20 cellular contexts compared by ENCODE assay signal in genomic region chrX:134444681-134445080, GRCh38. TPM values are rescaled to one million over a fixed set of nuclear protein-coding genes. Genes with fewer than 3 reads are reported as not detected.
DNase-seq lines count a peak whose midpoint lies in the region; ATAC-seq, FAIRE-seq and TF ChIP-seq lines count a peak whose summit lies in the region.
"Had no signal": no experiment of that assay in that cellular context is flagged by ENCODE, and none has a peak within 500 bp of the region (broad histone marks: within the 10 kb centered on the region; RNA-seq: fewer than 3 reads in every experiment).

No MANE protein-coding gene starts in this region.

- SMC1A ChIA-PET in GM12878 (lab: Charles Lee; ENCODE audit: uncharacterized antibody, unreplicated experiment): interaction anchor here (1.0 kb wide), 1 partner anchor 13 kb away, joined by 5 read pairs; no protein-coding TSS in a partner anchor

- TF ChIP-seq RAD21 in GM12878 (IDR thresholded peaks at IDR 0.05; ENCODE audit: insufficient read depth, low read depth, low read length): no peak

- TF ChIP-seq CTCF in GM13976 (IDR thresholded peaks at IDR 0.05; ENCODE audit: borderline replicate concordance, control extremely low read depth, extremely low read depth, insufficient read depth, missing control alignments) (no peak), GM12878 (IDR thresholded peaks at IDR 0.05 in 2 of 3, conservative IDR thresholded peaks at IDR 0.05 in 1 of 3; ENCODE audit: control insufficient read depth in 2 of 3, extremely low read depth in 1 of 3, insufficient read depth in 1 of 3, low read depth in 3 of 3, low read length in 3 of 3) (no peak)

- no TSS peak for BruUV-seq in GM12878 (replicated peaks; lab: Mats Ljungman, UMichigan)

- POLR2A ChIA-PET in GM12878 (lab: Charles Lee): no interaction called here

- DNase-seq in Caki2 (ENCODE audit: low read depth) (peak; percentile 32), GM13976 (ENCODE audit: low spot score) (peak; percentile 18), GM12878 (ENCODE audit: low read depth, low spot score) (no peak), NOMO-1 (lab: John Stamatoyannopoulos, UW; ENCODE audit: unreplicated experiment in 2 of 2) (no peak), cerebellar nuclear complex (lab: John Stamatoyannopoulos, UW) (no peak), MG63 (no peak)
- DNase-seq: H7; KBM-7; NCI-H1105; NCI-H146; NCI-H2029; NCI-H226; NCI-H510A treated with DMSO at 0.1 percent for 48 hours; NCI-H774; NK-92 treated with Interleukin-12 subunit alpha and Interleukin-12 subunit beta, amount 100 ng/mL, for 24 hours; OCI-M1 had no signal

- H3K79me2 ChIP-seq in GM12878 (ENCODE audit: control insufficient read depth, insufficient read depth, low read length): no peaks in the 10 kb centered on the region

- no peak for TF ChIP-seq POLR2A in GM12878 (IDR thresholded peaks at IDR 0.05; ENCODE audit: low read depth, low read length)

- H3K9me3 ChIP-seq in GM12878 (replicated peaks; ENCODE audit: control insufficient read depth, insufficient read depth, low read length) (no peaks in the 10 kb centered on the region), MG63 (no peaks in the 10 kb centered on the region)
- H3K9me3 ChIP-seq: A549, SJSA1 had no signal

- intact Hi-C loops in GM12878 (cut with micrococcal nuclease; ENCODE audit: unreplicated experiment): no loop called here

- no peak overlapping the region for H2AFZ ChIP-seq in GM12878 (ENCODE audit: control insufficient read depth, low read depth, low read length)

- no peaks in the 10 kb centered on the region for H4K20me1 ChIP-seq in GM12878 (ENCODE audit: control insufficient read depth, insufficient read depth)

- H3K27me3 ChIP-seq in GM12878 (replicated peaks in 1 of 2; ENCODE audit: control insufficient read depth in 2 of 2, insufficient read depth in 2 of 2, low read length in 1 of 2) (no peaks in the 10 kb centered on the region), MG63 (no peaks in the 10 kb centered on the region)
- H3K27me3 ChIP-seq: SJSA1 had no signal

- in situ Hi-C loops in Caki2 (cut with HindIII; ENCODE audit: low pct_unique_long_range_greater_than_20kb, low sequenced_read_pairs): no loop called here
- in situ Hi-C loops in GM13976 (cut with MboI; ENCODE audit: low sequenced_read_pairs, unreplicated experiment): no loop called here
- in situ Hi-C loops in GM12878 (cut with MboI): no loop called here

- H3K4me1 ChIP-seq in GM12878 (ENCODE audit: control insufficient read depth, insufficient read depth, low read length): no peaks in the 10 kb centered on the region
- H3K4me1 ChIP-seq: A549, SJSA1 had no signal

- CTCF ChIA-PET in GM12878 (lab: Yijun Ruan, JAX): interaction anchor here (1.7 kb wide), 1 partner anchor 15 kb away, joined by 6 read pairs; the partner anchor contains the start of gene HPRT1

- no peak overlapping the region for H3K9ac ChIP-seq in GM12878 (ENCODE audit: control insufficient read depth, insufficient read depth, low read length)

- ATAC-seq in HG02678 (IDR thresholded peaks at IDR 0.05; ENCODE audit: unreplicated experiment) (peak; percentile 38), GM12878 (peak; percentile 76)
- ATAC-seq: A549, Right ventricle myocardium inferior had no signal

- TF ChIP-seq EP300 in GM12878 (IDR thresholded peaks at IDR 0.05; ENCODE audit: borderline replicate concordance in 1 of 2, control insufficient read depth in 1 of 2, low read depth in 2 of 2, low read length in 2 of 2): no peak

- no peak for FAIRE-seq in GM12878 (lab: Jason Lieb, UNC)

- H3K4me3 ChIP-seq in GM12878 (no peak overlapping the region), MG63 (no peak overlapping the region)
- H3K4me3 ChIP-seq: A549, SJSA1 had no signal

- no peaks in the 10 kb centered on the region for H3K36me3 ChIP-seq in GM12878 (ENCODE audit: control insufficient read depth in 2 of 2, insufficient read depth in 2 of 2, low read length in 1 of 2)
- H3K36me3 ChIP-seq in MG63: no peaks in the 10 kb centered on the region
- H3K36me3 ChIP-seq: SJSA1 had no signal

- RAD21 ChIA-PET in GM12878 (lab: Charles Lee; ENCODE audit: unreplicated experiment): interaction anchor here (1.1 kb wide), 1 partner anchor 16 kb away, joined by 3 read pairs; no protein-coding TSS in a partner anchor

- WGBS in GM12878 (ENCODE audit: insufficient coverage, insufficient replicate concordance, low lambda C conversion rate, missing lambda C conversion rate): 11% methylated on average over 3 of the region's 3 CpGs

- H3K27ac ChIP-seq in GM12878 (ENCODE audit: control insufficient read depth, insufficient read depth): no peak overlapping the region
- H3K27ac ChIP-seq: A549, SJSA1 had no signal

- no peak overlapping the region for H3K4me2 ChIP-seq in GM12878 (ENCODE audit: control insufficient read depth, insufficient read depth)
- H3K4me2 ChIP-seq: A549 had no signal

TF ChIP-seq in GM12878, 131 proteins besides CTCF, POLR2A, EP300 and RAD21:
- TF ChIP-seq NR2F1 (conservative IDR thresholded peaks at IDR 0.05): 0 out of 2 replicates have a peak, but pooled peaks have one; percentile 27
- no peak for TF ChIP-seq POU2F2 (IDR thresholded peaks at IDR 0.05; ENCODE audit: borderline replicate concordance, low read depth, low read length)

RNA-seq across cellular contexts. Expression of gene HPRT1, which starts 15.3 kb away (rescaled TPM):
- 49.7 and 62.7 TPM in 2 replicates for total RNA-seq in Caki2 (2014; rRNA removed; shearing (Covaris generic); ENCODE audit: low replicate concordance)
- total RNA-seq in GM12878 (2013; cell fraction: nucleolus; rRNA removed): 7.5 and 9.7 TPM in 2 replicates
- total RNA-seq in GM12878 (2014; rRNA removed): 19.3 and 20.8 TPM in 2 replicates
- 33.3 and 34.8 TPM in 2 replicates for total RNA-seq in GM12878 (2014; rRNA removed; fragmentation: Illumina TruSeq; extraction: Trizol)
- total RNA-seq in GM12878 (2021): 65.4 and 66.3 TPM in 2 replicates
- polyA plus RNA-seq in GM12878 (2011; ENCODE audit: low read depth): 37.3 TPM
- polyA plus RNA-seq in GM12878 (2011; rRNA removed): 80.8 and 96.3 TPM in 2 replicates
- 25.7 and 28.1 TPM in 2 replicates for polyA plus RNA-seq in GM12878 (2011; cell fraction: cytosol; rRNA removed)
- 22.5 and 28.8 TPM in 2 replicates for polyA plus RNA-seq in GM12878 (2011; cell fraction: nucleus; rRNA removed)
- 50.8 and 62.6 TPM in 2 replicates for polyA plus RNA-seq in GM12878 (2012)
- 110 and 124 TPM in 2 replicates for polyA plus RNA-seq in GM12878 (2014; fragmentation: Illumina TruSeq; extraction: Trizol)
- polyA plus RNA-seq in GM12878 (2014; fragmentation: Nextera tagmentation; extraction: Ambion mirVana): 100 to 1,000 TPM; 105 to 111 TPM
- polyA plus RNA-seq in GM12878 (2014; rRNA removed): 69.6 and 72.5 TPM in 2 replicates
- 100 to 1,000 TPM; 152 to 161 TPM for polyA plus RNA-seq in GM12878 (2016; fragmentation: Nextera tagmentation; extraction: Ambion mirVana)
- polyA minus RNA-seq in GM12878 (2011; rRNA and poly(A)+ RNA removed): 15.1 and 43.8 TPM in 2 replicates
- 13.0 and 23.5 TPM in 2 replicates for polyA minus RNA-seq in GM12878 (2011; cell fraction: cytosol; rRNA and poly(A)+ RNA removed)
- 8.1 and 9.3 TPM in 2 replicates for polyA minus RNA-seq in GM12878 (2011; cell fraction: nucleus; rRNA and poly(A)+ RNA removed)
- 48.4 and 49.7 TPM in 2 replicates for total RNA-seq in MG63 (2014; rRNA removed; shearing (Covaris generic); ENCODE audit: low replicate concordance)

Comparison
In these comparisons a context has a peak if more than half of its experiments do, and no peak if none do; other contexts are left out.
1. DNase-seq: peak in Caki2 (single experiment) and GM13976 (single experiment); none in GM12878 (single experiment), NOMO-1 (0 of 2), cerebellar nuclear complex (0 of 2) and MG63 (single experiment).